In the genomic region with DNA sequence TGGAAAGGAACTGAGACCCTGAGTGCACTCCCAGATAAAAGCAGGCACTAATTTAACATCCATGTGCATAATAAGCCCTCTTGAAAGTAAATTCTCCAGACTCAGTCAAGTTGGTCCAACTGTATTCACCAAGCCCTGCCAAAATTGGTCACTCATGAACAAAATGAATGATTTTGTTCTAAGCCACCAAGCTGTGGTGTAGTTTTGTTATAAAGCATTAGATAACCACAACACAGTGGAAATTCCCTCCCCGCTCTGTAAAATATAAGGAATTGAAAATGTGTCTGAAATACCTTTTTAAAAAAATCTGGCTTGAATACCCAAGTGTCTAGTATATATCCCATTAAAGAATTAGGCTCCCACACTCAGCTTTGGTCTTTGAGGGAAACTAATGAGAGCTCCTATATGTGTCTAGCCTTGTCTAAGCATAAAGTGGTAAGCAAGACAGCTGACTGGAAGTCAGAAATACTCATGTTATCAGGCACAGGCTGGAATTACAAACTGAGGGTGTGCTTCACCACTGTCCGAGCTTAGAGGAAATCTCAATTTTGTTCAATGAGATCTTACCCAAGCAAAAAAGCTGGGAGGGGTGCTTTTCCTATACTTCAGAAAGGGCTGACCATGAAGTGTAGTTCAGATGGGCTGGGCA, we compare ENCODE assay signal across 14 cellular contexts. TPM values are rescaled to one million over a fixed set of nuclear protein-coding genes. Genes with fewer than 3 reads are reported as not detected.
DNase-seq lines count a peak whose midpoint lies in the region; ATAC-seq and TF ChIP-seq lines count a peak whose summit lies in the region.
"Had no signal": no experiment of that assay in that cellular context is flagged by ENCODE, and none has a peak within 500 bp of the region (broad histone marks: within the 10 kb centered on the region; RNA-seq: fewer than 3 reads in every experiment).

No MANE protein-coding gene starts in this region.

- POLR2A ChIA-PET in WTC11 (lab: Charles Lee): no interaction called here

- ATAC-seq in GM18907 (IDR thresholded peaks at IDR 0.05; ENCODE audit: unreplicated experiment) (peak; percentile 83), HG02798 (IDR thresholded peaks at IDR 0.05; ENCODE audit: poor library complexity, unreplicated experiment) (peak; percentile 59), HG03571 (IDR thresholded peaks at IDR 0.05; ENCODE audit: unreplicated experiment) (peak; percentile 69), WTC11 (no peak)
- ATAC-seq: activated CD8-positive, alpha-beta T cell treated with anti-CD3 and anti-CD28 coated beads for 36 hours; upper lobe of right lung had no signal

- H3K4me3 Mint-ChIP-seq in chondrocyte (ENCODE audit: unreplicated experiment) (no peak overlapping the region), WTC11 (no peak overlapping the region)
- H3K4me3 Mint-ChIP-seq: activated CD8-positive, alpha-beta T cell treated with anti-CD3 and anti-CD28 coated beads for 36 hours; natural killer cell treated with Interleukin-12 subunit alpha and Interleukin-12 subunit beta and Interleukin-15 and Interleukin-18, amount 100 ng/mL, for 72 hours had no signal

- H3K36me3 Mint-ChIP-seq in chondrocyte (ENCODE audit: low read depth): peaks cover 32% of the 10 kb centered on the region
- H3K36me3 Mint-ChIP-seq in WTC11: peaks cover 54% of the 10 kb centered on the region

- DNase-seq in GM12864 (ENCODE audit: low read depth) (peak; percentile 25), chondrocyte (ENCODE audit: low spot score) (no peak), NCI-H1417 (lab: John Stamatoyannopoulos, UW) (no peak), EL (no peak), WTC11 (ENCODE audit: low spot score) (no peak)
- DNase-seq: activated CD8-positive, alpha-beta T cell treated with anti-CD3 and anti-CD28 coated beads for 36 hours; AML-193; effector CD8-positive, alpha-beta T cell; NCI-H2081 treated with DMSO at 0.1 percent for 48 hours; upper lobe of right lung had no signal

- TF ChIP-seq CTCF in GM12864 (IDR thresholded peaks at IDR 0.05; ENCODE audit: low read depth, low read length, missing control alignments): no peak
- TF ChIP-seq CTCF in chondrocyte (IDR thresholded peaks at IDR 0.05): no peak
- TF ChIP-seq CTCF in WTC11 (IDR thresholded peaks at IDR 0.05): no peak

- H3K27me3 Mint-ChIP-seq in chondrocyte (ENCODE audit: low read depth) (no peaks in the 10 kb centered on the region), WTC11 (ENCODE audit: low read depth) (no peaks in the 10 kb centered on the region)
- H3K27me3 Mint-ChIP-seq: activated CD8-positive, alpha-beta T cell treated with anti-CD3 and anti-CD28 coated beads for 36 hours; natural killer cell treated with Interleukin-12 subunit alpha and Interleukin-12 subunit beta and Interleukin-15 and Interleukin-18, amount 100 ng/mL, for 72 hours had no signal

- H3K4me3 ChIP-seq in GM12864 (ENCODE audit: low read depth, low read length): no peak overlapping the region
- H3K4me3 ChIP-seq: upper lobe of right lung had no signal

- H3K27ac Mint-ChIP-seq in chondrocyte (ENCODE audit: unreplicated experiment): no peak overlapping the region
- no peak overlapping the region for H3K27ac Mint-ChIP-seq in WTC11
- H3K27ac Mint-ChIP-seq: activated CD8-positive, alpha-beta T cell treated with anti-CD3 and anti-CD28 coated beads for 36 hours; natural killer cell treated with Interleukin-12 subunit alpha and Interleukin-12 subunit beta and Interleukin-15 and Interleukin-18, amount 100 ng/mL, for 72 hours had no signal

- H3K4me1 Mint-ChIP-seq in chondrocyte (ENCODE audit: low read depth) (no peaks in the 10 kb centered on the region), WTC11 (peaks cover 6% of the 10 kb centered on the region)

- peaks cover 6% of the 10 kb centered on the region for H3K9me3 Mint-ChIP-seq in chondrocyte (ENCODE audit: low read depth)
- H3K9me3 Mint-ChIP-seq in WTC11: peaks cover 15% of the 10 kb centered on the region
- H3K9me3 Mint-ChIP-seq: activated CD8-positive, alpha-beta T cell treated with anti-CD3 and anti-CD28 coated beads for 36 hours; natural killer cell treated with Interleukin-12 subunit alpha and Interleukin-12 subunit beta and Interleukin-15 and Interleukin-18, amount 100 ng/mL, for 72 hours had no signal

- CTCF ChIA-PET in WTC11 (lab: Charles Lee): no interaction called here

TF ChIP-seq in WTC11, 78 proteins besides CTCF, POLR2A, EP300 and RAD21:
- TF ChIP-seq ESRRA (CRISPR knock-in tag; IDR thresholded peaks at IDR 0.05; ENCODE audit: borderline replicate concordance) (no peak), CREM (CRISPR knock-in tag; IDR thresholded peaks at IDR 0.05) (no peak)

RNA-seq across cellular contexts. Expression of a gene that starts 33.2 kb away (rescaled TPM):
- 1.8 to 2.3 TPM (median 2.1 TPM) in 3 replicates for total RNA-seq in chondrocyte
- 0.50 to 0.78 TPM (median 0.69 TPM) in 3 replicates for total RNA-seq in WTC11 (2021)

RNA-seq across cellular contexts. Expression of a gene that starts 51.6 kb away (rescaled TPM):
- 83.4 to 89.6 TPM (median 85.8 TPM) in 3 replicates for total RNA-seq in chondrocyte
- total RNA-seq in WTC11 (2021): 103 to 110 TPM (median 105 TPM) in 3 replicates
